ENCODE assay signal across 10 cellular contexts in the genomic region with DNA sequence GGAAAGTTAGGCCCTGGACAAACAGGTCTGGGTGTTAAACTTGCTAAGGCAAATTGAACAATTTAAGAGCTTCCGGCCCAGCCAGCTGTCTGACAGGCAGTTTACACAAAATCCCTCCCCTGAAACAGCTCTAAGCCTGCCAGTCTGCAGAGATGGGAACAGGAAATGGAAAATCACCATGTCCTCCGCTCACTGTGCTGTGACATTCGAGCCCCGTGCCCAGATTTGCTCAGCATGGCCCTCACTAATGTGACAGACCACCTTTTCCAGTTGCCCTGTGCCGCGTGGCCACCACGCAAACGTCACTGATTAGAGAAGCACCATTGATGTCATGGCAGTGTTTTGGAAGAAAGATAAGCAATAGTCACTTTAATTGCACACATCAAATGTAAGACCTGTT. TPM values are rescaled to one million over a fixed set of nuclear protein-coding genes. Genes with fewer than 3 reads are reported as not detected.
DNase-seq lines count a peak whose midpoint lies in the region; ATAC-seq lines count a peak whose summit lies in the region.
"Had no signal": no experiment of that assay in that cellular context is flagged by ENCODE, and none has a peak within 500 bp of the region (broad histone marks: within the 10 kb centered on the region; RNA-seq: fewer than 3 reads in every experiment).

No MANE protein-coding gene starts in this region.

- ATAC-seq in Right ventricle myocardium superior (ENCODE audit: poor library complexity) (peak; percentile 9), GM18502 (IDR thresholded peaks at IDR 0.05; ENCODE audit: poor library complexity, unreplicated experiment) (no peak)
- peak; percentile 67 for ATAC-seq in stimulated activated naive CD8-positive, alpha-beta T cell treated with anti-CD3 and anti-CD28 coated beads, Interleukin-15, Interleukin-2, amounts not matched to agents 100 U/mL and 50 U/mL, for 24 hours

- peak; percentile 7 for DNase-seq in NOMO-1 treated with DMSO at 0.1 percent for 48 hours (lab: John Stamatoyannopoulos, UW; ENCODE audit: unreplicated experiment)
- DNase-seq in NOMO-1 treated with dmso at 0.1 percent for 144 hours (lab: John Stamatoyannopoulos, UW; ENCODE audit: unreplicated experiment): no peak
- peak; percentile 77 for DNase-seq in NCI-H2081 treated with DMSO at 0.1 percent for 48 hours (lab: John Stamatoyannopoulos, UW)
- no peak for DNase-seq in Right ventricle myocardium superior
- peak; percentile 27 for DNase-seq in stimulated activated naive CD8-positive, alpha-beta T cell treated with anti-CD3 and anti-CD28 coated beads, Interleukin-15, Interleukin-2, amounts not matched to agents 100 U/mL and 50 U/mL, for 24 hours
- no peak for DNase-seq in cerebellar cortex (ENCODE audit: low spot score)
- no peak for DNase-seq in pons (ENCODE audit: low spot score)
- DNase-seq: tibial artery had no signal

- intact Hi-C loops in Right ventricle myocardium superior (cut with DNase I): no loop called here

RNA-seq across cellular contexts. Expression of gene CCNJL, which starts 41.0 kb away (rescaled TPM):
- total RNA-seq in Right ventricle myocardium superior: 6.8 TPM

RNA-seq across cellular contexts. Expression of gene FABP6, which starts 42.1 kb away (rescaled TPM):
- 3.4 TPM for total RNA-seq in Right ventricle myocardium superior
- total RNA-seq: mesenteric fat pad had no signal

Comparison
In these comparisons a context has a peak if more than half of its experiments do, and no peak if none do; other contexts are left out.
1. DNase-seq: peak in NOMO-1 treated with DMSO at 0.1 percent for 48 hours (single experiment), NCI-H2081 treated with DMSO at 0.1 percent for 48 hours (single experiment) and stimulated activated naive CD8-positive, alpha-beta T cell treated with anti-CD3 and anti-CD28 coated beads, Interleukin-15, Interleukin-2, amounts not matched to agents 100 U/mL and 50 U/mL, for 24 hours (single experiment); none in NOMO-1 treated with dmso at 0.1 percent for 144 hours (single experiment), Right ventricle myocardium superior (single experiment), cerebellar cortex (single experiment) and pons (single experiment).